1 cellular context compared by ENCODE assay signal in genomic region chr15:82146990-82147461, GRCh38.
TF ChIP-seq lines count a peak whose summit lies in the region.

No MANE protein-coding gene starts in this region.

TF ChIP-seq in K562, 482 proteins besides CTCF, POLR2A, EP300 and RAD21 (continued from another document and continues in another):
- TF ChIP-seq ZNF512 (tag; IDR thresholded peaks at IDR 0.05) (no peak), ZBTB26 (CRISPR knock-in tag; IDR thresholded peaks at IDR 0.05) (no peak), SREBF1 (IDR thresholded peaks at IDR 0.05; ENCODE audit: borderline replicate concordance, low read depth, low read length) (no peak), ATF2 (CRISPR knock-in tag; IDR thresholded peaks at IDR 0.05) (no peak), SMARCE1 (IDR thresholded peaks at IDR 0.05) (peak; percentile 88), SMARCB1 (IDR thresholded peaks at IDR 0.05; ENCODE audit: insufficient read length, low read depth) (no peak), KAT8 (IDR thresholded peaks at IDR 0.05; ENCODE audit: low read depth) (no peak), MAFF (IDR thresholded peaks at IDR 0.05; ENCODE audit: low read length) (peak; percentile 53; the same call in 1 of the 2 replicates), PPARD (CRISPR knock-in tag; IDR thresholded peaks at IDR 0.05) (no peak), GTF2E2 (tag; IDR thresholded peaks at IDR 0.05) (no peak), ZBTB1 (CRISPR knock-in tag; IDR thresholded peaks at IDR 0.05; ENCODE audit: borderline replicate concordance, low read depth) (no peak), MAFG (tag; conservative IDR thresholded peaks at IDR 0.05) (peak; percentile 79), GATA2 (CRISPR knock-in tag; IDR thresholded peaks at IDR 0.05) (peak; percentile 19; the same call in 1 of the 2 replicates), ZNF384 (IDR thresholded peaks at IDR 0.05; ENCODE audit: low read depth, low read length) (no peak), EWSR1 (IDR thresholded peaks at IDR 0.05; ENCODE audit: borderline replicate concordance, low read depth, partially characterized antibody) (no peak), FOXP4 (CRISPR knock-in tag; IDR thresholded peaks at IDR 0.05; ENCODE audit: borderline replicate concordance) (no peak), PTBP1 (IDR thresholded peaks at IDR 0.05; ENCODE audit: low read depth, low read length) (no peak), HCFC1 (IDR thresholded peaks at IDR 0.05; ENCODE audit: low read depth, low read length) (no peak), MTA1 (IDR thresholded peaks at IDR 0.05; ENCODE audit: borderline replicate concordance) (no peak), NCOA6 (IDR thresholded peaks at IDR 0.05) (no peak), ZNF551 (CRISPR knock-in tag; IDR thresholded peaks at IDR 0.05) (no peak), WHSC1 (IDR thresholded peaks at IDR 0.05; ENCODE audit: low read length) (no peak), ZKSCAN1 (IDR thresholded peaks at IDR 0.05; ENCODE audit: low read depth, low read length) (no peak), SMARCC2 (IDR thresholded peaks at IDR 0.05; ENCODE audit: low read depth) (peak; percentile 82), ELK1 (CRISPR knock-in tag; IDR thresholded peaks at IDR 0.05) (no peak), TRIM28 (IDR thresholded peaks at IDR 0.05) (peak; percentile 47; the same call in 1 of the 2 replicates), DIDO1 (tag; IDR thresholded peaks at IDR 0.05; ENCODE audit: low read depth) (no peak), BDP1 (IDR thresholded peaks at IDR 0.05; ENCODE audit: insufficient read depth, insufficient read length) (no peak), KAT2B (IDR thresholded peaks at IDR 0.05; ENCODE audit: low read depth, low read length) (no peak), RBM17 (IDR thresholded peaks at IDR 0.05; ENCODE audit: borderline replicate concordance, low read depth, low read length) (no peak), HMG20B (CRISPR knock-in tag; IDR thresholded peaks at IDR 0.05) (no peak), MGA (IDR thresholded peaks at IDR 0.05) (peak; percentile 21; the same call in 1 of the 2 replicates)
- TF ChIP-seq, protein P1, sequence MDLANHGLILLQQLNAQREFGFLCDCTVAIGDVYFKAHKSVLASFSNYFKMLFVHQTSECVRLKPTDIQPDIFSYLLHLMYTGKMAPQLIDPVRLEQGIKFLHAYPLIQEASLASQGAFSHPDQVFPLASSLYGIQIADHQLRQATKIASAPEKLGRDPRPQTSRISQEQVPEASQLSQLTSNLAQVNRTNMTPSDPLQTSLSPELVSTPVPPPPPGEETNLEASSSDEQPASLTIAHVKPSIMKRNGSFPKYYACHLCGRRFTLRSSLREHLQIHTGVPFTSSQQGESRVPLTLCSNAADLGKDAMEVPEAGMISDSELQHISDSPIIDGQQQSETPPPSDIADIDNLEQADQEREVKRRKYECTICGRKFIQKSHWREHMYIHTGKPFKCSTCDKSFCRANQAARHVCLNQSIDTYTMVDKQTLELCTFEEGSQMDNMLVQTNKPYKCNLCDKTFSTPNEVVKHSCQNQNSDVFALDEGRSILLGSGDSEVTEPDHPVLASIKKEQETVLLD (IDR thresholded peaks at IDR 0.05) = no peak
- TF ChIP-seq, protein P2, sequence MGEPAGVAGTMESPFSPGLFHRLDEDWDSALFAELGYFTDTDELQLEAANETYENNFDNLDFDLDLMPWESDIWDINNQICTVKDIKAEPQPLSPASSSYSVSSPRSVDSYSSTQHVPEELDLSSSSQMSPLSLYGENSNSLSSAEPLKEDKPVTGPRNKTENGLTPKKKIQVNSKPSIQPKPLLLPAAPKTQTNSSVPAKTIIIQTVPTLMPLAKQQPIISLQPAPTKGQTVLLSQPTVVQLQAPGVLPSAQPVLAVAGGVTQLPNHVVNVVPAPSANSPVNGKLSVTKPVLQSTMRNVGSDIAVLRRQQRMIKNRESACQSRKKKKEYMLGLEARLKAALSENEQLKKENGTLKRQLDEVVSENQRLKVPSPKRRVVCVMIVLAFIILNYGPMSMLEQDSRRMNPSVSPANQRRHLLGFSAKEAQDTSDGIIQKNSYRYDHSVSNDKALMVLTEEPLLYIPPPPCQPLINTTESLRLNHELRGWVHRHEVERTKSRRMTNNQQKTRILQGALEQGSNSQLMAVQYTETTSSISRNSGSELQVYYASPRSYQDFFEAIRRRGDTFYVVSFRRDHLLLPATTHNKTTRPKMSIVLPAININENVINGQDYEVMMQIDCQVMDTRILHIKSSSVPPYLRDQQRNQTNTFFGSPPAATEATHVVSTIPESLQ (CRISPR knock-in tag; IDR thresholded peaks at IDR 0.05) = no peak
